Comparison of ENCODE assay signal across 14 cellular contexts in the genomic region with DNA sequence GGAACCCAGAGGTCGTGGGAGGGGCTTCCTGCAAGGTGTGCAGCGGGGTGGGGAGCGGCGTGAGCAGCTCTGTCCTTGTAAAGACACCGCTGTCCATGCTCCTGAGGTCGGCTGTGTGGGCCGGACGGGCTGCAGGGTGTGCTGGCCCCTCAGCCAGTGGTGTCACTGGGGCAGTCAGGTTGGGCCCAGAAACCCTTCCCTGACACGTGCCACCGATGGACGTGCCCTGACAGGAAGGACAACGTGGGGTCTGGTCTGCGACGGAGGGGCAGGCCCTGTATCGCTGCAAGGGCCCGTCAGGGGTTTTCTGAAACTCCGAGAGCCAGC. TPM values are rescaled to one million over a fixed set of nuclear protein-coding genes. Genes with fewer than 3 reads are reported as not detected.
DNase-seq lines count a peak whose midpoint lies in the region; ATAC-seq and TF ChIP-seq lines count a peak whose summit lies in the region.
"Had no signal": no experiment of that assay in that cellular context is flagged by ENCODE, and none has a peak within 500 bp of the region (broad histone marks: within the 10 kb centered on the region; RNA-seq: fewer than 3 reads in every experiment).

No MANE protein-coding gene starts in this region.

- intact Hi-C loops in breast epithelium (cut with DNase I; ENCODE audit: low total_unique reads) = no loop called here
- intact Hi-C loops in mammary epithelial cell (cut with micrococcal nuclease) = no loop called here

- TF ChIP-seq POLR2A in breast epithelium (IDR thresholded peaks at IDR 0.05) = no peak

- H3K79me2 ChIP-seq in mammary epithelial cell (ENCODE audit: insufficient read depth, low read length) = peaks cover 51% of the 10 kb centered on the region

- H3K14ac ChIP-seq in neuronal stem cell (ENCODE audit: low read length) = no peak overlapping the region

- H3K9ac ChIP-seq in mammary epithelial cell (ENCODE audit: insufficient read depth, low read length) = no peak overlapping the region
- no peak overlapping the region for H3K9ac ChIP-seq in neuronal stem cell (ENCODE audit: low read depth, low read length, poor library complexity)

- no peak overlapping the region for H3K4ac ChIP-seq in neuronal stem cell (ENCODE audit: low read length)

- H3K23ac ChIP-seq in neuronal stem cell (ENCODE audit: low read depth, low read length, poor library complexity) = peak overlapping the region; percentile 65

- H3K4me3 ChIP-seq in breast epithelium = no peak overlapping the region
- H3K4me3 ChIP-seq in mammary epithelial cell (replicated peaks in 1 of 3; ENCODE audit: insufficient read depth in 1 of 3, low read depth in 2 of 3, low read length in 3 of 3) = no peak overlapping the region
- peak overlapping the region in 1 of 2 donors; percentile 32 for H3K4me3 ChIP-seq in neuronal stem cell (ENCODE audit: low read length in 2 of 2)
- H3K4me3 ChIP-seq: A549 had no signal

- H3K4me1 ChIP-seq in breast epithelium (peaks cover 0 to 4% of the 10 kb centered on the region in 2 donors), mammary epithelial cell (ENCODE audit: insufficient read depth, low read length) (no peaks in the 10 kb centered on the region), neuronal stem cell (ENCODE audit: control insufficient read depth in 2 of 2, insufficient read depth in 1 of 2, low read depth in 1 of 2, low read length in 2 of 2) (no peaks in the 10 kb centered on the region)

- CTCF ChIA-PET in mammary epithelial cell (lab: Charles Lee; ENCODE audit: low non-redundant PET) = no interaction called here
- CTCF ChIA-PET in RWPE1 (lab: Yijun Ruan, JAX) = no interaction called here

- in situ Hi-C loops in mammary epithelial cell (cut with MboI; ENCODE audit: low sequenced_read_pairs in 2 of 2) = no loop called here

- H2BK15ac ChIP-seq in neuronal stem cell (ENCODE audit: low read length) = no peak overlapping the region

- H3K27me3 ChIP-seq in breast epithelium (no peaks in the 10 kb centered on the region), mammary epithelial cell (ENCODE audit: insufficient read depth, low read length) (no peaks in the 10 kb centered on the region), neuronal stem cell (ENCODE audit: control insufficient read depth in 3 of 3, insufficient read depth in 3 of 3, low read depth in 1 of 3, low read length in 3 of 3) (no peaks in the 10 kb centered on the region)

- no TSS peak for BruUV-seq in mammary epithelial cell (replicated peaks; lab: Mats Ljungman, UMichigan)

- H2BK5ac ChIP-seq in neuronal stem cell (ENCODE audit: low read length) = no peak overlapping the region

- no peak overlapping the region for H3K4me2 ChIP-seq in mammary epithelial cell (ENCODE audit: insufficient read depth, low read depth, low read length)
- H3K4me2 ChIP-seq in neuronal stem cell (ENCODE audit: insufficient read depth, low read length, poor library complexity, severe bottlenecking) = no peak overlapping the region
- H3K4me2 ChIP-seq: A549 had no signal

- H4K8ac ChIP-seq in neuronal stem cell (ENCODE audit: low read depth, low read length) = no peak overlapping the region

- H2AK5ac ChIP-seq in neuronal stem cell (ENCODE audit: low read depth, low read length) = no peak overlapping the region

- TF ChIP-seq CTCF in breast epithelium (IDR thresholded peaks at IDR 0.05) = no peak
- no peak for TF ChIP-seq CTCF in mammary epithelial cell (conservative IDR thresholded peaks at IDR 0.05 in 1 of 2, IDR thresholded peaks at IDR 0.05 in 1 of 2; ENCODE audit: extremely low read depth in 1 of 2, insufficient read depth in 1 of 2, low read depth in 1 of 2, low read length in 2 of 2)
- no peak for TF ChIP-seq CTCF in RWPE1 (conservative IDR thresholded peaks at IDR 0.05; ENCODE audit: low read depth)

- peaks cover 18% of the 10 kb centered on the region for H3K79me1 ChIP-seq in neuronal stem cell (ENCODE audit: low read depth, low read length)

- H3K36me3 ChIP-seq in breast epithelium (peaks cover 11% of the 10 kb centered on the region), mammary epithelial cell (ENCODE audit: insufficient read depth, low read length) (peaks cover 14% of the 10 kb centered on the region), neuronal stem cell (replicated peaks in 1 of 2; ENCODE audit: control insufficient read depth in 2 of 2, insufficient read depth in 2 of 2, low read length in 2 of 2) (peaks cover 45 to 61% of the 10 kb centered on the region in 2 donors)

- 77% methylated on average over 11 of the region's 17 CpGs for WGBS in mammary epithelial cell (ENCODE audit: low coverage, missing lambda C conversion rate)
- WGBS in neuronal stem cell (ENCODE audit: extremely low coverage in 2 of 2, insufficient read length in 2 of 2, insufficient replicate concordance in 1 of 2), 2 donors = no CpG with 5 or more reads among the region's 17 CpGs

- H2BK12ac ChIP-seq in neuronal stem cell (ENCODE audit: low read length) = no peak overlapping the region

- H3K9me3 ChIP-seq in breast epithelium = no peaks in the 10 kb centered on the region
- H3K9me3 ChIP-seq in mammary epithelial cell (replicated peaks; ENCODE audit: insufficient read depth, low read length) = no peaks in the 10 kb centered on the region
- no peaks in the 10 kb centered on the region for H3K9me3 ChIP-seq in neuronal stem cell (replicated peaks in 1 of 2; ENCODE audit: control insufficient read depth in 2 of 2, insufficient read depth in 1 of 2, low read depth in 1 of 2, low read length in 2 of 2)
- H3K9me3 ChIP-seq: A549, Caco-2 had no signal

- H3K18ac ChIP-seq in neuronal stem cell (ENCODE audit: low read length) = no peak overlapping the region

- dilution Hi-C loops in mammary epithelial cell (cut with HindIII; ENCODE audit: low sequenced_read_pairs) = no loop called here

- H3K27ac ChIP-seq in breast epithelium (peak overlapping the region; percentile 56 to 75), mammary epithelial cell (ENCODE audit: insufficient read depth, low read depth, low read length) (no peak overlapping the region), RWPE1 (peak overlapping the region; percentile 82), neuronal stem cell (replicated peaks; ENCODE audit: low read length) (no peak overlapping the region)
- H3K27ac ChIP-seq: 22Rv1, A549, C4-2B had no signal

- H4K20me1 ChIP-seq in mammary epithelial cell (ENCODE audit: insufficient read depth, low read length) = no peaks in the 10 kb centered on the region

- POLR2A ChIA-PET in RWPE1 (lab: Yijun Ruan, JAX; ENCODE audit: low non-redundant PET) = no interaction called here

- H2BK120ac ChIP-seq in neuronal stem cell (ENCODE audit: low read depth, low read length) = no peak overlapping the region

- ATAC-seq in HG03439 (IDR thresholded peaks at IDR 0.05; ENCODE audit: unreplicated experiment) (no peak), GM19463 (IDR thresholded peaks at IDR 0.05; ENCODE audit: unreplicated experiment) (no peak)
- ATAC-seq: A549 had no signal

- no peak overlapping the region for H2AFZ ChIP-seq in mammary epithelial cell (ENCODE audit: low read depth, low read length)
- no peak overlapping the region for H2AFZ ChIP-seq in neuronal stem cell (ENCODE audit: low read length)

- DNase-seq in breast epithelium (ENCODE audit: low spot score in 2 of 2) = no peak
- DNase-seq in mammary epithelial cell = no peak
- no peak for DNase-seq in RWPE1 (ENCODE audit: low spot score)
- no peak for DNase-seq in neuronal stem cell (ENCODE audit: low spot score)
- DNase-seq: AML-193; Caco-2; CD4-positive, alpha-beta T cell; HCEC 1CT; HFFc6 had no signal

- H4K91ac ChIP-seq in neuronal stem cell (ENCODE audit: low read depth, low read length, poor library complexity) = no peak overlapping the region

RNA-seq across cellular contexts. Expression of a gene that starts 4.2 kb away (rescaled TPM):
- 1,000 to 10,000 TPM; 2,978 to 3,238 (median 2,982) TPM for total RNA-seq in breast epithelium
- total RNA-seq in mammary epithelial cell = 100 to 1,000 TPM; 318 to 950 TPM
- polyA plus RNA-seq in mammary epithelial cell = 2,121 TPM
- polyA minus RNA-seq in mammary epithelial cell = 372 TPM
- 3,965 TPM for polyA plus RNA-seq in neuronal stem cell (2013, experiment 1 of 2)
- polyA plus RNA-seq in neuronal stem cell (2013, experiment 2 of 2) = 3,732 TPM

RNA-seq across cellular contexts. Expression of a gene that starts 15.9 kb away (rescaled TPM):
- total RNA-seq in breast epithelium (under 1 TPM; under 0.01 to 0.29 (median 0.16) TPM), mammary epithelial cell (under 1 TPM; under 0.01 to 0.19 TPM)
- 0.08 TPM for polyA plus RNA-seq in mammary epithelial cell
- polyA minus RNA-seq in mammary epithelial cell = not detected
- polyA plus RNA-seq in neuronal stem cell (2013, experiment 1 of 2) = 3.4 TPM
- 3.9 TPM for polyA plus RNA-seq in neuronal stem cell (2013, experiment 2 of 2)

RNA-seq across cellular contexts. Expression of a gene that starts 26.6 kb away (rescaled TPM):
- total RNA-seq in breast epithelium (10 to 100 TPM; 35.8 to 50.9 (median 48.8) TPM), mammary epithelial cell (100 to 1,000 TPM in 1 of 2 donors, 10 to 100 TPM in 1; 32.8 to 163 TPM)
- polyA plus RNA-seq in mammary epithelial cell = 56.3 TPM
- 238 TPM for polyA minus RNA-seq in mammary epithelial cell
- 124 TPM for polyA plus RNA-seq in neuronal stem cell (2013, experiment 1 of 2)
- 126 TPM for polyA plus RNA-seq in neuronal stem cell (2013, experiment 2 of 2)

RNA-seq across cellular contexts. Expression of a gene that starts 32.7 kb away (rescaled TPM):
- total RNA-seq in breast epithelium (10 to 100 TPM; 23.6 to 40.0 (median 30.3) TPM), mammary epithelial cell (10 to 100 TPM in 1 of 2 donors, 1 to 10 TPM in 1; 4.2 to 19.5 TPM)
- 8.0 TPM for polyA plus RNA-seq in mammary epithelial cell
- not detected for polyA minus RNA-seq in mammary epithelial cell
- polyA plus RNA-seq in neuronal stem cell (2013, experiment 1 of 2) = 41.6 TPM
- 42.6 TPM for polyA plus RNA-seq in neuronal stem cell (2013, experiment 2 of 2)

RNA-seq across cellular contexts. Expression of a gene that starts 45.0 kb away (rescaled TPM):
- total RNA-seq in breast epithelium = 10 to 100 TPM; 27.7 to 32.8 (median 28.7) TPM
- 10 to 100 TPM; 25.8 to 41.9 TPM for total RNA-seq in mammary epithelial cell
- polyA plus RNA-seq in mammary epithelial cell = 22.2 TPM
- 9.1 TPM for polyA minus RNA-seq in mammary epithelial cell
- 22.9 TPM for polyA plus RNA-seq in neuronal stem cell (2013, experiment 1 of 2)
- 21.4 TPM for polyA plus RNA-seq in neuronal stem cell (2013, experiment 2 of 2)

Comparison
In these comparisons a context has a peak if more than half of its experiments do, and no peak if none do; other contexts are left out.
1. H3K27ac ChIP-seq: peak in breast epithelium (2 of 2) and RWPE1 (single experiment); none in mammary epithelial cell (single experiment) and neuronal stem cell (single experiment).